21 cellular contexts compared by ENCODE assay signal in genomic region chr10:80515511-80515910, GRCh38. TPM values are rescaled to one million over a fixed set of nuclear protein-coding genes. Genes with fewer than 3 reads are reported as not detected.
DNase-seq lines count a peak whose midpoint lies in the region; ATAC-seq, FAIRE-seq and TF ChIP-seq lines count a peak whose summit lies in the region.
"Had no signal": no experiment of that assay in that cellular context is flagged by ENCODE, and none has a peak within 500 bp of the region (broad histone marks: within the 10 kb centered on the region; RNA-seq: fewer than 3 reads in every experiment).

No MANE protein-coding gene starts in this region.

- H3K27ac ChIP-seq in BLaER1 = peak overlapping the region; percentile 60
- peak overlapping the region; percentile 14 for H3K27ac ChIP-seq in effector memory CD4-positive, alpha-beta T cell (ENCODE audit: insufficient read depth, low read length, poor library complexity, severe bottlenecking)
- peak overlapping the region in 3 of 8 donors; percentile 20 to 27 (median 26) for H3K27ac ChIP-seq in spleen
- H3K27ac ChIP-seq in prostate gland = no peak overlapping the region
- H3K27ac ChIP-seq: 22Rv1, KMS-11, RWPE1 had no signal

- no peaks in the 10 kb centered on the region for H3K27me3 Mint-ChIP-seq in activated CD8-positive, alpha-beta T cell treated with anti-CD3 and anti-CD28 coated beads, Interleukin-2, amount 10 ng/mL, durations not matched to agents 7 days and 5 days (ENCODE audit: low read depth)
- H3K27me3 Mint-ChIP-seq in activated CD8-positive, alpha-beta T cell treated with anti-CD3 and anti-CD28 coated beads for 36 hours = no peaks in the 10 kb centered on the region

- H3K4me3 Mint-ChIP-seq in activated CD8-positive, alpha-beta T cell treated with anti-CD3 and anti-CD28 coated beads, Interleukin-2, amount 10 ng/mL, durations not matched to agents 7 days and 5 days = no peak overlapping the region
- H3K4me3 Mint-ChIP-seq in activated CD8-positive, alpha-beta T cell treated with anti-CD3 and anti-CD28 coated beads for 36 hours = no peak overlapping the region

- H3K9ac ChIP-seq in BLaER1 = peak overlapping the region; percentile 59; the same call in 1 of the 2 replicates
- H3K9ac ChIP-seq: KMS-11 had no signal

- H3K4me1 Mint-ChIP-seq in activated CD8-positive, alpha-beta T cell treated with anti-CD3 and anti-CD28 coated beads, Interleukin-2, amount 10 ng/mL, durations not matched to agents 7 days and 5 days (ENCODE audit: low read depth) = peaks cover 65% of the 10 kb centered on the region
- H3K4me1 Mint-ChIP-seq in activated CD8-positive, alpha-beta T cell treated with anti-CD3 and anti-CD28 coated beads for 36 hours (ENCODE audit: low read depth) = peaks cover 36% of the 10 kb centered on the region

- CTCF ChIA-PET in activated CD8-positive, alpha-beta T cell treated with anti-CD3 and anti-CD28 coated beads, Interleukin-2, amount 10 ng/mL, durations not matched to agents 7 days and 5 days (lab: Charles Lee) = interaction anchor here (1.1 to 22.0 kb wide), 3 partner anchors 10 to 58 kb away, joined by 5 to 1113 read pairs (median 32); partner anchors contain the start of gene TSPAN14
- CTCF ChIA-PET in activated CD8-positive, alpha-beta T cell treated with anti-CD3 and anti-CD28 coated beads for 36 hours (lab: Charles Lee) = interaction anchor here (4.3 to 23.2 kb wide), 2 partner anchors 10 to 55 kb away, joined by 36 to 1114 read pairs; partner anchors contain the start of gene TSPAN14

- H3K9me3 Mint-ChIP-seq in activated CD8-positive, alpha-beta T cell treated with anti-CD3 and anti-CD28 coated beads, Interleukin-2, amount 10 ng/mL, durations not matched to agents 7 days and 5 days (ENCODE audit: insufficient read depth) = no peaks in the 10 kb centered on the region
- H3K9me3 Mint-ChIP-seq in activated CD8-positive, alpha-beta T cell treated with anti-CD3 and anti-CD28 coated beads for 36 hours = no peaks in the 10 kb centered on the region

- H3K4me1 ChIP-seq in BLaER1 (peaks cover 100% of the 10 kb centered on the region), spleen (peaks cover 4 to 68% (median 36%) of the 10 kb centered on the region in 6 donors), prostate gland (replicated peaks) (no peaks in the 10 kb centered on the region)
- peaks cover 4% of the 10 kb centered on the region for H3K4me1 ChIP-seq in effector memory CD4-positive, alpha-beta T cell (ENCODE audit: control insufficient read depth, insufficient read depth, low read length, poor library complexity, severe bottlenecking)

- H3K4me2 ChIP-seq in BLaER1 = peak overlapping the region; percentile 78
- H3K4me2 ChIP-seq: KMS-11 had no signal

- H3K9me3 ChIP-seq in BLaER1 = no peaks in the 10 kb centered on the region
- no peaks in the 10 kb centered on the region for H3K9me3 ChIP-seq in effector memory CD4-positive, alpha-beta T cell (ENCODE audit: control insufficient read depth, low read length)
- no peaks in the 10 kb centered on the region for H3K9me3 ChIP-seq in spleen
- no peaks in the 10 kb centered on the region for H3K9me3 ChIP-seq in prostate gland
- H3K9me3 ChIP-seq: MG63 had no signal

- no peak for ATAC-seq in activated CD8-positive, alpha-beta T cell treated with anti-CD3 and anti-CD28 coated beads, Interleukin-2, amount 10 ng/mL, durations not matched to agents 7 days and 5 days
- ATAC-seq in activated CD8-positive, alpha-beta T cell treated with anti-CD3 and anti-CD28 coated beads for 36 hours = no peak
- no peak for ATAC-seq in HG03520 (IDR thresholded peaks at IDR 0.05; ENCODE audit: unreplicated experiment)
- ATAC-seq: HepG2 had no signal

- no peak for TF ChIP-seq POLR2A in spleen (IDR thresholded peaks at IDR 0.05)
- TF ChIP-seq POLR2A in prostate gland (IDR thresholded peaks at IDR 0.05) = no peak
- no peak for TF ChIP-seq POLR2A in GM12892 (IDR thresholded peaks at IDR 0.05; ENCODE audit: low read depth, low read length)

- H3K4me3 ChIP-seq in BLaER1 (no peak overlapping the region), spleen (no peak overlapping the region), prostate gland (no peak overlapping the region)
- no peak overlapping the region for H3K4me3 ChIP-seq in effector memory CD4-positive, alpha-beta T cell (ENCODE audit: insufficient read depth, low read depth, low read length, poor library complexity, severe bottlenecking)
- H3K4me3 ChIP-seq: MG63 had no signal

- POLR2A ChIA-PET in activated CD8-positive, alpha-beta T cell treated with anti-CD3 and anti-CD28 coated beads, Interleukin-2, amount 10 ng/mL, durations not matched to agents 7 days and 5 days (lab: Charles Lee) = no interaction called here
- POLR2A ChIA-PET in activated CD8-positive, alpha-beta T cell treated with anti-CD3 and anti-CD28 coated beads for 36 hours (lab: Charles Lee) = interaction anchor here (0.6 kb wide), 1 partner anchor 14 kb away, joined by 3 read pairs; no protein-coding TSS in a partner anchor

- H4K20me1 ChIP-seq in BLaER1 = peaks cover 91% of the 10 kb centered on the region

- no peak for TF ChIP-seq CTCF in activated CD8-positive, alpha-beta T cell treated with anti-CD3 and anti-CD28 coated beads for 36 hours (IDR thresholded peaks at IDR 0.05)
- TF ChIP-seq CTCF in spleen (IDR thresholded peaks at IDR 0.05 in 8 of 11, conservative IDR thresholded peaks at IDR 0.05 in 3 of 11) (no peak), prostate gland (IDR thresholded peaks at IDR 0.05) (no peak)

- peaks cover 83% of the 10 kb centered on the region for H3K36me3 Mint-ChIP-seq in activated CD8-positive, alpha-beta T cell treated with anti-CD3 and anti-CD28 coated beads, Interleukin-2, amount 10 ng/mL, durations not matched to agents 7 days and 5 days (ENCODE audit: low read depth)
- H3K36me3 Mint-ChIP-seq in activated CD8-positive, alpha-beta T cell treated with anti-CD3 and anti-CD28 coated beads for 36 hours (ENCODE audit: low read depth) = peaks cover 36% of the 10 kb centered on the region

- no peaks in the 10 kb centered on the region for H3K27me3 ChIP-seq in BLaER1
- no peaks in the 10 kb centered on the region for H3K27me3 ChIP-seq in effector memory CD4-positive, alpha-beta T cell (replicated peaks; ENCODE audit: control insufficient read depth, insufficient read depth, low read length, poor library complexity, severe bottlenecking)
- H3K27me3 ChIP-seq in spleen (replicated peaks in 1 of 7) = no peaks in the 10 kb centered on the region
- H3K27me3 ChIP-seq in prostate gland (replicated peaks; ENCODE audit: insufficient read depth) = no peaks in the 10 kb centered on the region
- H3K27me3 ChIP-seq: MG63 had no signal

- intact Hi-C loops in activated CD8-positive, alpha-beta T cell treated with anti-CD3 and anti-CD28 coated beads for 36 hours (cut with micrococcal nuclease) = no loop called here
- intact Hi-C loops in spleen (cut with DNase I; ENCODE audit: low total_unique reads) (no loop called here), prostate gland (cut with DNase I) (no loop called here)

- H3K36me3 ChIP-seq in BLaER1 (peaks cover 90% of the 10 kb centered on the region), spleen (peaks cover 4 to 100% (median 88%) of the 10 kb centered on the region in 6 donors), prostate gland (peaks cover 0 to 36% of the 10 kb centered on the region in 2 donors)
- peaks cover 96% of the 10 kb centered on the region for H3K36me3 ChIP-seq in effector memory CD4-positive, alpha-beta T cell (ENCODE audit: control insufficient read depth, insufficient read depth, low read length)

- H3K27ac Mint-ChIP-seq in activated CD8-positive, alpha-beta T cell treated with anti-CD3 and anti-CD28 coated beads, Interleukin-2, amount 10 ng/mL, durations not matched to agents 7 days and 5 days = peak overlapping the region; percentile 58
- H3K27ac Mint-ChIP-seq in activated CD8-positive, alpha-beta T cell treated with anti-CD3 and anti-CD28 coated beads for 36 hours = no peak overlapping the region

- WGBS in spleen, 5 donors = 92 to 96% (median 95%) methylated on average over 5 of the region's 5 CpGs
- WGBS in prostate gland = 85% methylated on average over 5 of the region's 5 CpGs

- FAIRE-seq in GM12892 (lab: Jason Lieb, UNC) = no peak
- FAIRE-seq: HepG2 had no signal

- no peak for DNase-seq in activated CD8-positive, alpha-beta T cell treated with anti-CD3 and anti-CD28 coated beads, Interleukin-2, amount 10 ng/mL, durations not matched to agents 7 days and 5 days
- DNase-seq in activated CD8-positive, alpha-beta T cell treated with anti-CD3 and anti-CD28 coated beads for 36 hours = no peak
- DNase-seq in effector memory CD4-positive, alpha-beta T cell = no peak
- DNase-seq in spleen = peak; percentile 65
- DNase-seq in prostate gland (ENCODE audit: low spot score) = no peak
- DNase-seq in GM12892 (ENCODE audit: insufficient read length) = no peak
- DNase-seq: COR-L47, DMS153, H7, MG63, NCI-H1092 treated with DMSO at 0.1 percent for 48 hours, NCI-H1694 treated with DMSO at 0.1 percent for 48 hours, NCI-H345, NCI-H69 had no signal

RNA-seq across cellular contexts. Expression of gene SH2D4B, which starts 22.2 kb away (rescaled TPM):
- under 1 TPM; 0.13 to 0.21 TPM for total RNA-seq in activated CD8-positive, alpha-beta T cell treated with anti-CD3 and anti-CD28 coated beads, Interleukin-2, amount 10 ng/mL, durations not matched to agents 7 days and 5 days
- under 1 TPM; 0.11 to 0.20 TPM for total RNA-seq in activated CD8-positive, alpha-beta T cell treated with anti-CD3 and anti-CD28 coated beads for 36 hours
- total RNA-seq in spleen (under 1 TPM in 5 of 7 donors, not detected in 2; 0.11 to 0.46 (median 0.21) TPM), prostate gland (under 1 TPM in 1 of 2 donors, not detected in 1; 0.40 TPM)
- polyA plus RNA-seq in spleen = under 1 TPM; 0.08 to 0.11 (median 0.10) TPM
- polyA plus RNA-seq in GM12892 (2012; ENCODE audit: missing spikeins) = 0.13 TPM
- total RNA-seq: H7, HepG2 had no signal
- polyA plus RNA-seq: BJ, HepG2 had no signal

Comparison
In these comparisons a context has a peak if more than half of its experiments do, and no peak if none do; other contexts are left out.
1. H3K27ac ChIP-seq: peak in BLaER1 (single experiment) and effector memory CD4-positive, alpha-beta T cell (single experiment); none in prostate gland (0 of 2).